Comparison of ENCODE assay signal across 3 cellular contexts in genomic region chr9:14662060-14662453, GRCh38.
"Had no signal": no experiment of that assay in that cellular context is flagged by ENCODE, and none has a peak within 500 bp of the region (broad histone marks: within the 10 kb centered on the region; RNA-seq: fewer than 3 reads in every experiment).

No MANE protein-coding gene starts in this region.

- H3K4me3 ChIP-seq: GM12878 had no signal

- DNase-seq: GDM1, GF-D8 had no signal
